In genomic region chr12:55996201-55996714, GRCh38 we compare ENCODE assay signal across 9 cellular contexts. TPM values are rescaled to one million over a fixed set of nuclear protein-coding genes. Genes with fewer than 3 reads are reported as not detected.
DNase-seq lines count a peak whose midpoint lies in the region; ATAC-seq and TF ChIP-seq lines count a peak whose summit lies in the region.
"Had no signal": no experiment of that assay in that cellular context is flagged by ENCODE, and none has a peak within 500 bp of the region (broad histone marks: within the 10 kb centered on the region; RNA-seq: fewer than 3 reads in every experiment).

No MANE protein-coding gene starts in this region.

- TF ChIP-seq CTCF in IMR-90 (conservative IDR thresholded peaks at IDR 0.05; ENCODE audit: low read depth, low read length) (peak; percentile 91), Panc1 (IDR thresholded peaks at IDR 0.05) (peak; percentile 87), fibroblast of lung (conservative IDR thresholded peaks at IDR 0.05 in 1 of 2, IDR thresholded peaks at IDR 0.05 in 1 of 2; ENCODE audit: low read depth in 1 of 2, low read length in 2 of 2) (peak; percentile 84 to 85), thoracic aorta (IDR thresholded peaks at IDR 0.05) (peak; percentile 83)

- H3K18ac ChIP-seq in IMR-90 (ENCODE audit: low read depth, low read length): no peak overlapping the region

- H3K9ac ChIP-seq in IMR-90 (ENCODE audit: low read depth, low read length) (peak overlapping the region; percentile 46; the same call in 1 of the 2 replicates), fibroblast of lung (ENCODE audit: insufficient read depth, low read length) (no peak overlapping the region)

- peaks cover 5 to 16% of the 10 kb centered on the region in 2 experiments for H3K79me1 ChIP-seq in IMR-90 (ENCODE audit: low read depth in 1 of 2, low read length in 2 of 2)

- H2BK5ac ChIP-seq in IMR-90 (ENCODE audit: low read depth, low read length, poor library complexity, severe bottlenecking): no peak overlapping the region

- peaks cover 0 to 35% (median 13%) of the 10 kb centered on the region in 3 donors for H3K36me3 Mint-ChIP-seq in CD8-positive, alpha-beta memory T cell
- peaks cover 18% of the 10 kb centered on the region for H3K36me3 Mint-ChIP-seq in activated T-helper 1 cell treated with anti-CD3 and anti-CD28 coated beads, Interleukin-12 subunit alpha, Interleukin-12 subunit beta, Interleukin-2, Interleukin-4 antibody, amounts not matched to agents 30 ng/mL and 10 ng/mL and 1 ng/mL, durations not matched to agents 14 hours and 24 hours and 36 hours (ENCODE audit: low read depth)
- peaks cover 5% of the 10 kb centered on the region for H3K36me3 Mint-ChIP-seq in natural killer cell treated with Interleukin-12 subunit alpha and Interleukin-12 subunit beta and Interleukin-15 and Interleukin-18, amount 100 ng/mL, for 72 hours

- peak; percentile 77 for TF ChIP-seq RAD21 in IMR-90 (IDR thresholded peaks at IDR 0.05; ENCODE audit: low read length)

- no TSS peak for BruUV-seq in IMR-90 (replicated peaks; lab: Mats Ljungman, UMichigan)
- BruUV-seq in Panc1 (replicated peaks; lab: Mats Ljungman, UMichigan): no TSS peak

- H2AK9ac ChIP-seq in IMR-90 (replicated peaks; ENCODE audit: low read depth, low read length, poor library complexity): no peak overlapping the region

- no peak overlapping the region for H2BK20ac ChIP-seq in IMR-90 (ENCODE audit: low read depth, low read length)

- H3K4me3 ChIP-seq in CD8-positive, alpha-beta memory T cell (ENCODE audit: low read length): no peak overlapping the region
- H3K4me3 ChIP-seq in IMR-90 (ENCODE audit: insufficient read depth, low read depth, low read length) (peak overlapping the region; percentile 68; the same call in 1 of the 2 replicates), Panc1 (ENCODE audit: low read depth in 2 of 2, low read length in 2 of 2) (peak overlapping the region; percentile 88 to 98), fibroblast of lung (replicated peaks in 1 of 4; ENCODE audit: control extremely low read depth in 1 of 4, insufficient read depth in 1 of 4, low read depth in 3 of 4, low read length in 4 of 4) (peak overlapping the region; percentile 65 to 97 (median 93)), thoracic aorta (peak overlapping the region; percentile 77)
- H3K4me3 ChIP-seq: SK-N-MC had no signal

- H3K9me1 ChIP-seq in IMR-90 (ENCODE audit: insufficient read depth, low read length): no peaks in the 10 kb centered on the region

- no peak overlapping the region for H3K23ac ChIP-seq in IMR-90 (ENCODE audit: low read depth, low read length)

- peaks cover 5% of the 10 kb centered on the region for H3K4me1 ChIP-seq in CD8-positive, alpha-beta memory T cell (ENCODE audit: insufficient read depth, low read length)
- H3K4me1 ChIP-seq in IMR-90 (ENCODE audit: control insufficient read depth, insufficient read depth, low read length) (peaks cover 4% of the 10 kb centered on the region), Panc1 (ENCODE audit: control insufficient read depth, insufficient read depth, low read length) (no peaks in the 10 kb centered on the region), fibroblast of lung (ENCODE audit: control insufficient read depth, extremely low read depth, insufficient read depth, low read length) (no peaks in the 10 kb centered on the region), thoracic aorta (ENCODE audit: control insufficient read depth in 1 of 2, low read depth in 2 of 2) (peaks cover 0 to 11% of the 10 kb centered on the region in 2 donors)

- POLR2A ChIA-PET in CD8-positive, alpha-beta memory T cell (lab: Charles Lee): interaction anchor here (0.8 kb wide), 1 partner anchor 10 kb away, joined by 3 read pairs; no protein-coding TSS in a partner anchor
- POLR2A ChIA-PET in IMR-90 (lab: Charles Lee; ENCODE audit: unreplicated experiment): interaction anchor here (0.5 kb wide), 1 partner anchor 13 kb away, joined by 6 read pairs; no protein-coding TSS in a partner anchor
- POLR2A ChIA-PET in Panc1 (lab: Charles Lee): no interaction called here

- H3K36me3 ChIP-seq in CD8-positive, alpha-beta memory T cell (ENCODE audit: insufficient read depth, low read length): peaks cover 27% of the 10 kb centered on the region
- peaks cover 21% of the 10 kb centered on the region for H3K36me3 ChIP-seq in IMR-90 (ENCODE audit: control insufficient read depth, insufficient read depth, low read length)
- peaks cover 5% of the 10 kb centered on the region for H3K36me3 ChIP-seq in Panc1 (ENCODE audit: control insufficient read depth, insufficient read depth, low read length)
- peaks cover 2% of the 10 kb centered on the region for H3K36me3 ChIP-seq in fibroblast of lung (ENCODE audit: control insufficient read depth, insufficient read depth, low read length)
- H3K36me3 ChIP-seq in thoracic aorta: peaks cover 28% of the 10 kb centered on the region

- WGBS in IMR-90 (ENCODE audit: extremely low coverage in 2 of 2, insufficient read length in 1 of 2), 2 experiments: 93% methylated on average over 3 of the region's 14 CpGs; no CpG with 5 or more reads in 1 of the 2 experiments

- H3K14ac ChIP-seq in IMR-90 (replicated peaks; ENCODE audit: low read depth, low read length): no peak overlapping the region

- dilution Hi-C loops in IMR-90 (cut with HindIII; ENCODE audit: low sequenced_read_pairs, unreplicated experiment): no loop called here

- H3K27ac Mint-ChIP-seq in CD8-positive, alpha-beta memory T cell: peak overlapping the region in 5 of 8 donors; percentile 29 to 83 (median 78)
- H3K27ac Mint-ChIP-seq in activated T-helper 1 cell treated with anti-CD3 and anti-CD28 coated beads, Interleukin-12 subunit alpha, Interleukin-12 subunit beta, Interleukin-2, Interleukin-4 antibody, amounts not matched to agents 30 ng/mL and 10 ng/mL and 1 ng/mL, durations not matched to agents 14 hours and 24 hours and 36 hours: no peak overlapping the region
- H3K27ac Mint-ChIP-seq in natural killer cell treated with Interleukin-12 subunit alpha and Interleukin-12 subunit beta and Interleukin-15 and Interleukin-18, amount 100 ng/mL, for 72 hours: peak overlapping the region; percentile 32 to 85

- H2AFZ ChIP-seq in IMR-90 (replicated peaks; ENCODE audit: low read length, poor library complexity): no peak overlapping the region
- H2AFZ ChIP-seq in fibroblast of lung (ENCODE audit: low read length): no peak overlapping the region

- peaks cover 0 to 5% of the 10 kb centered on the region in 2 donors for H3K27me3 Mint-ChIP-seq in CD8-positive, alpha-beta memory T cell
- H3K27me3 Mint-ChIP-seq in activated T-helper 1 cell treated with anti-CD3 and anti-CD28 coated beads, Interleukin-12 subunit alpha, Interleukin-12 subunit beta, Interleukin-2, Interleukin-4 antibody, amounts not matched to agents 30 ng/mL and 10 ng/mL and 1 ng/mL, durations not matched to agents 14 hours and 24 hours and 36 hours (ENCODE audit: insufficient read depth): no peaks in the 10 kb centered on the region
- no peaks in the 10 kb centered on the region for H3K27me3 Mint-ChIP-seq in natural killer cell treated with Interleukin-12 subunit alpha and Interleukin-12 subunit beta and Interleukin-15 and Interleukin-18, amount 100 ng/mL, for 72 hours

- TF ChIP-seq POLR2A in IMR-90 (IDR thresholded peaks at IDR 0.05; ENCODE audit: low read depth, low read length): no peak

- H3K9me3 Mint-ChIP-seq in CD8-positive, alpha-beta memory T cell: no peaks in the 10 kb centered on the region
- H3K9me3 Mint-ChIP-seq in activated T-helper 1 cell treated with anti-CD3 and anti-CD28 coated beads, Interleukin-12 subunit alpha, Interleukin-12 subunit beta, Interleukin-2, Interleukin-4 antibody, amounts not matched to agents 30 ng/mL and 10 ng/mL and 1 ng/mL, durations not matched to agents 14 hours and 24 hours and 36 hours: no peaks in the 10 kb centered on the region
- H3K9me3 Mint-ChIP-seq in natural killer cell treated with Interleukin-12 subunit alpha and Interleukin-12 subunit beta and Interleukin-15 and Interleukin-18, amount 100 ng/mL, for 72 hours: no peaks in the 10 kb centered on the region

- H3K56ac ChIP-seq in IMR-90 (ENCODE audit: extremely low read depth, insufficient read depth, low read length): no peak overlapping the region

- no peak overlapping the region for H4K8ac ChIP-seq in IMR-90 (ENCODE audit: low read depth in 2 of 2, low read length in 2 of 2)

- DNase-seq in CD8-positive, alpha-beta memory T cell: peak; percentile 43 to 74 (median 60)
- DNase-seq in IMR-90 (peak; percentile 62), Panc1 (ENCODE audit: low read depth, low spot score) (peak; percentile 43), fibroblast of lung (ENCODE audit: low read depth in 2 of 2) (peak; percentile 42 to 79), thoracic aorta (ENCODE audit: low spot score) (peak; percentile 25)
- DNase-seq in activated T-helper 1 cell treated with anti-CD3 and anti-CD28 coated beads, Interleukin-12 subunit alpha, Interleukin-12 subunit beta, Interleukin-2, Interleukin-4 antibody, amounts not matched to agents 30 ng/mL and 10 ng/mL and 1 ng/mL, durations not matched to agents 14 hours and 24 hours and 36 hours (ENCODE audit: low spot score): peak; percentile 51
- peak; percentile 75 for DNase-seq in natural killer cell treated with Interleukin-12 subunit alpha and Interleukin-12 subunit beta and Interleukin-15 and Interleukin-18, amount 100 ng/mL, for 72 hours (ENCODE audit: low spot score)

- no peak overlapping the region for H4K5ac ChIP-seq in IMR-90 (ENCODE audit: low read depth, low read length)

- H3K4me3 Mint-ChIP-seq in CD8-positive, alpha-beta memory T cell: peak overlapping the region in 1 of 7 donors; percentile 37
- H3K4me3 Mint-ChIP-seq in activated T-helper 1 cell treated with anti-CD3 and anti-CD28 coated beads, Interleukin-12 subunit alpha, Interleukin-12 subunit beta, Interleukin-2, Interleukin-4 antibody, amounts not matched to agents 30 ng/mL and 10 ng/mL and 1 ng/mL, durations not matched to agents 14 hours and 24 hours and 36 hours: peak overlapping the region; percentile 88
- H3K4me3 Mint-ChIP-seq in natural killer cell treated with Interleukin-12 subunit alpha and Interleukin-12 subunit beta and Interleukin-15 and Interleukin-18, amount 100 ng/mL, for 72 hours: peak overlapping the region; percentile 86

- H2BK120ac ChIP-seq in IMR-90 (ENCODE audit: low read depth, low read length): no peak overlapping the region

- H3K4ac ChIP-seq in IMR-90 (ENCODE audit: low read depth, low read length): no peak overlapping the region

- intact Hi-C loops in IMR-90 (cut with micrococcal nuclease): loop anchor here (1.0 to 10.0 kb wide), 3 partner anchors 33 to 109 kb away; partner anchors contain the start of genes PA2G4 and RPS26
- intact Hi-C loops in Panc1 (cut with micrococcal nuclease; ENCODE audit: unreplicated experiment): loop anchor here (2.0 to 5.0 kb wide), 2 partner anchors 33 to 46 kb away; partner anchors contain the start of gene RPS26
- intact Hi-C loops in activated T-helper 1 cell treated with anti-CD3 and anti-CD28 coated beads, Interleukin-12 subunit alpha, Interleukin-12 subunit beta, Interleukin-2, Interleukin-4 antibody, amounts not matched to agents 30 ng/mL and 10 ng/mL and 1 ng/mL, durations not matched to agents 14 hours and 24 hours and 36 hours (cut with micrococcal nuclease): loop anchor here (1.0 kb wide), 8 partner anchors 11 to 122 kb away; partner anchors contain the start of genes IKZF4, PA2G4, RPS26 and ZC3H10

- no peak overlapping the region for H2AK5ac ChIP-seq in IMR-90 (ENCODE audit: low read depth, low read length)

- peaks cover 2% of the 10 kb centered on the region for H3K79me2 ChIP-seq in fibroblast of lung (ENCODE audit: control insufficient read depth, insufficient read depth, low read length)

- H2BK15ac ChIP-seq in IMR-90 (ENCODE audit: low read depth, low read length): no peak overlapping the region

- H3K9me3 ChIP-seq in CD8-positive, alpha-beta memory T cell (ENCODE audit: low read length): no peaks in the 10 kb centered on the region
- H3K9me3 ChIP-seq in IMR-90 (ENCODE audit: control insufficient read depth, insufficient read depth, low read length) (no peaks in the 10 kb centered on the region), Panc1 (ENCODE audit: control insufficient read depth, insufficient read depth, low read depth, low read length) (no peaks in the 10 kb centered on the region), fibroblast of lung (ENCODE audit: control insufficient read depth, insufficient read depth, low read depth, low read length) (no peaks in the 10 kb centered on the region), thoracic aorta (no peaks in the 10 kb centered on the region)

- peak; percentile 19 for ATAC-seq in IMR-90 (ENCODE audit: low read depth)
- peak; percentile 23; the same call in 1 of the 2 replicates for ATAC-seq in Panc1
- no peak for ATAC-seq in natural killer cell treated with Interleukin-12 subunit alpha and Interleukin-12 subunit beta and Interleukin-15 and Interleukin-18, amount 100 ng/mL, for 72 hours
- ATAC-seq in thoracic aorta (ENCODE audit: insufficient number of reproducible peaks, low FRiP score, low read depth): no peak
- ATAC-seq in GM18909 (IDR thresholded peaks at IDR 0.05; ENCODE audit: poor library complexity, unreplicated experiment): no peak

- H3K4me2 ChIP-seq in IMR-90 (ENCODE audit: low read depth, low read length) (peak overlapping the region; percentile 90), fibroblast of lung (ENCODE audit: extremely low read depth, insufficient read depth, low read length) (peak overlapping the region; percentile 84)

- H3K27ac ChIP-seq in CD8-positive, alpha-beta memory T cell (ENCODE audit: low read depth, low read length): no peak overlapping the region
- peak overlapping the region; percentile 13; the same call in 1 of the 2 replicates for H3K27ac ChIP-seq in IMR-90 (ENCODE audit: insufficient read depth, low read length)
- H3K27ac ChIP-seq in Panc1 (ENCODE audit: low read length): peak overlapping the region; percentile 90
- peak overlapping the region; percentile 11 for H3K27ac ChIP-seq in fibroblast of lung (ENCODE audit: insufficient read depth, low read length)
- peak overlapping the region; percentile 48 to 62 for H3K27ac ChIP-seq in thoracic aorta

- H4K20me1 ChIP-seq in IMR-90 (ENCODE audit: insufficient read depth, low read length) (no peaks in the 10 kb centered on the region; the same call in 1 of the 2 replicates), fibroblast of lung (ENCODE audit: control insufficient read depth, extremely low read depth, insufficient read depth, low read length) (no peaks in the 10 kb centered on the region)

- peaks cover 11 to 14% (median 13%) of the 10 kb centered on the region in 3 donors for H3K4me1 Mint-ChIP-seq in CD8-positive, alpha-beta memory T cell
- H3K4me1 Mint-ChIP-seq in activated T-helper 1 cell treated with anti-CD3 and anti-CD28 coated beads, Interleukin-12 subunit alpha, Interleukin-12 subunit beta, Interleukin-2, Interleukin-4 antibody, amounts not matched to agents 30 ng/mL and 10 ng/mL and 1 ng/mL, durations not matched to agents 14 hours and 24 hours and 36 hours (ENCODE audit: low read depth): peaks cover 30% of the 10 kb centered on the region
- H3K4me1 Mint-ChIP-seq in natural killer cell treated with Interleukin-12 subunit alpha and Interleukin-12 subunit beta and Interleukin-15 and Interleukin-18, amount 100 ng/mL, for 72 hours (ENCODE audit: low read depth in 2 of 2): peaks cover 17 to 18% of the 10 kb centered on the region in 2 donors

- in situ Hi-C loops in IMR-90 (cut with MboI; ENCODE audit: low sequenced_read_pairs) (loop anchor here (5.0 kb wide), 1 partner anchor 41 kb away; no protein-coding TSS in a partner anchor), Panc1 (cut with HindIII; ENCODE audit: low pct_unique_long_range_greater_than_20kb, low sequenced_read_pairs) (no loop called here)

- CTCF ChIA-PET in CD8-positive, alpha-beta memory T cell (lab: Charles Lee): interaction anchor here (0.6 to 4.7 kb wide), 30 partner anchors 11 to 257 kb away, joined by 3 to 22 read pairs (median 4); partner anchors contain the start of genes DNAJC14, PA2G4, RAB5B and RNF41
- CTCF ChIA-PET in IMR-90 (lab: Yijun Ruan, JAX) (interaction anchor here (0.6 to 1.8 kb wide), 9 partner anchors 9 to 116 kb away, joined by 3 to 8 read pairs (median 3); no protein-coding TSS in a partner anchor), Panc1 (lab: Charles Lee) (interaction anchor here (0.6 to 1.9 kb wide), 14 partner anchors 12 to 267 kb away, joined by 3 to 12 read pairs (median 5); partner anchors contain the start of gene RAB5B)

- H4K91ac ChIP-seq in IMR-90 (ENCODE audit: insufficient read depth, low read depth, low read length): no peak overlapping the region

- H3K27me3 ChIP-seq in CD8-positive, alpha-beta memory T cell (ENCODE audit: insufficient read depth, low read length, poor library complexity, severe bottlenecking): no peaks in the 10 kb centered on the region
- H3K27me3 ChIP-seq in IMR-90 (ENCODE audit: control insufficient read depth, insufficient read depth, low read length) (no peaks in the 10 kb centered on the region), Panc1 (ENCODE audit: control insufficient read depth, insufficient read depth, low read length) (no peaks in the 10 kb centered on the region), fibroblast of lung (ENCODE audit: control insufficient read depth, insufficient read depth, low read length) (no peaks in the 10 kb centered on the region), thoracic aorta (replicated peaks; ENCODE audit: insufficient read depth) (no peaks in the 10 kb centered on the region)

RNA-seq across cellular contexts. Expression of gene SUOX, which starts 0.8 kb away (rescaled TPM):
- 1 to 10 TPM; 2.3 to 2.5 TPM for total RNA-seq in CD8-positive, alpha-beta memory T cell
- polyA plus RNA-seq in CD8-positive, alpha-beta memory T cell: 0.90 TPM
- total RNA-seq in IMR-90 (2012; rRNA removed): 13.1 and 19.4 TPM in 2 replicates
- polyA plus RNA-seq in IMR-90 (2012; rRNA removed): 17.8 and 19.2 TPM in 2 replicates
- 13.5 and 15.2 TPM in 2 replicates for polyA plus RNA-seq in IMR-90 (2012; cell fraction: cytosol; rRNA removed)
- polyA plus RNA-seq in IMR-90 (2012; cell fraction: nucleus; rRNA removed; ENCODE audit: low replicate concordance): 20.2 and 25.1 TPM in 2 replicates
- 20.7 TPM for total RNA-seq in Panc1 (2021; ENCODE audit: unreplicated experiment)
- polyA plus RNA-seq in Panc1 (2012; ENCODE audit: insufficient read length): 25.3 TPM
- total RNA-seq in activated T-helper 1 cell treated with anti-CD3 and anti-CD28 coated beads, Interleukin-12 subunit alpha, Interleukin-12 subunit beta, Interleukin-2, Interleukin-4 antibody, amounts not matched to agents 30 ng/mL and 10 ng/mL and 1 ng/mL, durations not matched to agents 14 hours and 24 hours and 36 hours: 12.0 and 12.9 TPM in 2 replicates
- total RNA-seq in fibroblast of lung: 9.2 and 11.6 TPM in 2 replicates
- 11.1 and 15.0 TPM in 2 replicates for polyA plus RNA-seq in fibroblast of lung
- polyA plus RNA-seq in fibroblast of lung (2012): 9.3 and 13.5 TPM in 2 replicates
- 18.1 and 48.6 TPM in 2 replicates for polyA minus RNA-seq in fibroblast of lung (ENCODE audit: low replicate concordance)
- total RNA-seq in natural killer cell treated with Interleukin-12 subunit alpha and Interleukin-12 subunit beta and Interleukin-15 and Interleukin-18, amount 100 ng/mL, for 72 hours: 10 to 100 TPM; 12.2 to 17.6 TPM
- total RNA-seq in thoracic aorta: 10 to 100 TPM; 17.6 to 20.6 TPM

RNA-seq across cellular contexts. Expression of gene RAB5B, which starts 22.4 kb away (rescaled TPM):
- total RNA-seq in CD8-positive, alpha-beta memory T cell: 10 to 100 TPM; 36.6 to 38.3 TPM
- 68.5 TPM for polyA plus RNA-seq in CD8-positive, alpha-beta memory T cell
- total RNA-seq in IMR-90 (2012; rRNA removed): 54.4 and 56.5 TPM in 2 replicates
- 85.6 and 99.2 TPM in 2 replicates for polyA plus RNA-seq in IMR-90 (2012; rRNA removed)
- 44.8 and 45.5 TPM in 2 replicates for polyA plus RNA-seq in IMR-90 (2012; cell fraction: cytosol; rRNA removed)
- polyA plus RNA-seq in IMR-90 (2012; cell fraction: nucleus; rRNA removed; ENCODE audit: low replicate concordance): 42.5 and 123 TPM in 2 replicates
- 102 TPM for total RNA-seq in Panc1 (2021; ENCODE audit: unreplicated experiment)
- polyA plus RNA-seq in Panc1 (2012; ENCODE audit: insufficient read length): 92.2 TPM
- total RNA-seq in activated T-helper 1 cell treated with anti-CD3 and anti-CD28 coated beads, Interleukin-12 subunit alpha, Interleukin-12 subunit beta, Interleukin-2, Interleukin-4 antibody, amounts not matched to agents 30 ng/mL and 10 ng/mL and 1 ng/mL, durations not matched to agents 14 hours and 24 hours and 36 hours: 42.6 and 47.0 TPM in 2 replicates
- total RNA-seq in fibroblast of lung: 46.2 and 55.3 TPM in 2 replicates
- 144 and 193 TPM in 2 replicates for polyA plus RNA-seq in fibroblast of lung
- 67.9 and 91.2 TPM in 2 replicates for polyA plus RNA-seq in fibroblast of lung (2012)
- polyA minus RNA-seq in fibroblast of lung (ENCODE audit: low replicate concordance): 87.0 and 98.6 TPM in 2 replicates
- 10 to 100 TPM; 39.2 to 68.1 TPM for total RNA-seq in natural killer cell treated with Interleukin-12 subunit alpha and Interleukin-12 subunit beta and Interleukin-15 and Interleukin-18, amount 100 ng/mL, for 72 hours
- 10 to 100 TPM; 70.3 to 89.2 TPM for total RNA-seq in thoracic aorta

RNA-seq across cellular contexts. Expression of gene IKZF4, which starts 24.6 kb away (rescaled TPM):
- 10 to 100 TPM; 11.0 to 11.6 TPM for total RNA-seq in CD8-positive, alpha-beta memory T cell
- 0.86 TPM for polyA plus RNA-seq in CD8-positive, alpha-beta memory T cell
- total RNA-seq in IMR-90 (2012; rRNA removed) (1.4 and 1.8 TPM in 2 replicates), Panc1 (2021; ENCODE audit: unreplicated experiment) (6.9 TPM), fibroblast of lung (0.51 and 2.0 TPM in 2 replicates), thoracic aorta (1 to 10 TPM; 4.5 to 7.6 TPM)
- polyA plus RNA-seq in IMR-90 (2012; rRNA removed) (6.6 and 7.1 TPM in 2 replicates), fibroblast of lung (3.2 and 3.7 TPM in 2 replicates)
- 2.5 and 5.0 TPM in 2 replicates for polyA plus RNA-seq in IMR-90 (2012; cell fraction: cytosol; rRNA removed)
- polyA plus RNA-seq in IMR-90 (2012; cell fraction: nucleus; rRNA removed; ENCODE audit: low replicate concordance): 13.2 and 19.1 TPM in 2 replicates
- 3.0 TPM for polyA plus RNA-seq in Panc1 (2012; ENCODE audit: insufficient read length)
- total RNA-seq in activated T-helper 1 cell treated with anti-CD3 and anti-CD28 coated beads, Interleukin-12 subunit alpha, Interleukin-12 subunit beta, Interleukin-2, Interleukin-4 antibody, amounts not matched to agents 30 ng/mL and 10 ng/mL and 1 ng/mL, durations not matched to agents 14 hours and 24 hours and 36 hours: 31.9 and 35.7 TPM in 2 replicates
- 3.6 and 4.2 TPM in 2 replicates for polyA plus RNA-seq in fibroblast of lung (2012)
- polyA minus RNA-seq in fibroblast of lung (ENCODE audit: low replicate concordance): 17.6 and 17.7 TPM in 2 replicates
- 10 to 100 TPM; 11.7 to 12.0 TPM for total RNA-seq in natural killer cell treated with Interleukin-12 subunit alpha and Interleukin-12 subunit beta and Interleukin-15 and Interleukin-18, amount 100 ng/mL, for 72 hours

RNA-seq across cellular contexts. Expression of gene CDK2, which starts 29.6 kb away (rescaled TPM):
- total RNA-seq in CD8-positive, alpha-beta memory T cell: 100 to 1,000 TPM; 117 to 125 TPM
- polyA plus RNA-seq in CD8-positive, alpha-beta memory T cell: 8.2 TPM
- total RNA-seq in IMR-90 (2012; rRNA removed): 40.0 and 42.5 TPM in 2 replicates
- 61.7 and 101 TPM in 2 replicates for polyA plus RNA-seq in IMR-90 (2012; rRNA removed)
- polyA plus RNA-seq in IMR-90 (2012; cell fraction: cytosol; rRNA removed): 17.6 and 38.8 TPM in 2 replicates
- polyA plus RNA-seq in IMR-90 (2012; cell fraction: nucleus; rRNA removed; ENCODE audit: low replicate concordance): 78.5 and 151 TPM in 2 replicates
- total RNA-seq in Panc1 (2021; ENCODE audit: unreplicated experiment): 72.9 TPM
- 50.6 TPM for polyA plus RNA-seq in Panc1 (2012; ENCODE audit: insufficient read length)
- total RNA-seq in activated T-helper 1 cell treated with anti-CD3 and anti-CD28 coated beads, Interleukin-12 subunit alpha, Interleukin-12 subunit beta, Interleukin-2, Interleukin-4 antibody, amounts not matched to agents 30 ng/mL and 10 ng/mL and 1 ng/mL, durations not matched to agents 14 hours and 24 hours and 36 hours: 93.5 and 109 TPM in 2 replicates
- total RNA-seq in fibroblast of lung: 12.7 and 14.6 TPM in 2 replicates
- polyA plus RNA-seq in fibroblast of lung: 32.5 and 43.5 TPM in 2 replicates
- 22.4 and 39.5 TPM in 2 replicates for polyA plus RNA-seq in fibroblast of lung (2012)
- 70.4 and 79.3 TPM in 2 replicates for polyA minus RNA-seq in fibroblast of lung (ENCODE audit: low replicate concordance)
- total RNA-seq in natural killer cell treated with Interleukin-12 subunit alpha and Interleukin-12 subunit beta and Interleukin-15 and Interleukin-18, amount 100 ng/mL, for 72 hours: 100 to 1,000 TPM in 1 of 2 donors, 10 to 100 TPM in 1; 72.3 to 178 TPM
- total RNA-seq in thoracic aorta: 10 to 100 TPM; 18.0 to 32.5 TPM

RNA-seq across cellular contexts. Expression of gene PMEL, which starts 30.4 kb away (rescaled TPM):
- total RNA-seq in CD8-positive, alpha-beta memory T cell: under 1 TPM; 0.28 to 0.33 TPM
- polyA plus RNA-seq in CD8-positive, alpha-beta memory T cell: not detected
- 1.4 and 1.7 TPM in 2 replicates for total RNA-seq in IMR-90 (2012; rRNA removed)
- 5.8 and 5.9 TPM in 2 replicates for polyA plus RNA-seq in IMR-90 (2012; rRNA removed)
- 6.3 and 7.0 TPM in 2 replicates for polyA plus RNA-seq in IMR-90 (2012; cell fraction: cytosol; rRNA removed)
- 7.9 and 8.3 TPM in 2 replicates for polyA plus RNA-seq in IMR-90 (2012; cell fraction: nucleus; rRNA removed; ENCODE audit: low replicate concordance)
- total RNA-seq in Panc1 (2021; ENCODE audit: unreplicated experiment): 1.2 TPM
- polyA plus RNA-seq in Panc1 (2012; ENCODE audit: insufficient read length): 1.5 TPM
- total RNA-seq in activated T-helper 1 cell treated with anti-CD3 and anti-CD28 coated beads, Interleukin-12 subunit alpha, Interleukin-12 subunit beta, Interleukin-2, Interleukin-4 antibody, amounts not matched to agents 30 ng/mL and 10 ng/mL and 1 ng/mL, durations not matched to agents 14 hours and 24 hours and 36 hours: 0.29 TPM in 1 of 2 replicates, not detected in the other
- 0.26 and 0.50 TPM in 2 replicates for total RNA-seq in fibroblast of lung
- polyA plus RNA-seq in fibroblast of lung: 0.41 and 0.84 TPM in 2 replicates
- polyA plus RNA-seq in fibroblast of lung (2012): 0.25 and 0.86 TPM in 2 replicates
- polyA minus RNA-seq in fibroblast of lung (ENCODE audit: low replicate concordance): 6.1 TPM in 1 of 2 replicates, not detected in the other
- total RNA-seq in natural killer cell treated with Interleukin-12 subunit alpha and Interleukin-12 subunit beta and Interleukin-15 and Interleukin-18, amount 100 ng/mL, for 72 hours: under 1 TPM in 1 of 2 donors, not detected in 1; 0.40 TPM
- under 1 TPM in 1 of 2 donors, not detected in 1; 0.99 TPM for total RNA-seq in thoracic aorta

Comparison
In these comparisons a context has a peak if more than half of its experiments do, and no peak if none do; other contexts are left out.
1. DNase-seq: peak in every context shown above with its lines; median percentile 75 in natural killer cell treated with Interleukin-12 subunit alpha and Interleukin-12 subunit beta and Interleukin-15 and Interleukin-18, amount 100 ng/mL, for 72 hours; 62 in IMR-90; 60 in fibroblast of lung; 60 in CD8-positive, alpha-beta memory T cell; 51 in activated T-helper 1 cell treated with anti-CD3 and anti-CD28 coated beads, Interleukin-12 subunit alpha, Interleukin-12 subunit beta, Interleukin-2, Interleukin-4 antibody, amounts not matched to agents 30 ng/mL and 10 ng/mL and 1 ng/mL, durations not matched to agents 14 hours and 24 hours and 36 hours; 43 in Panc1; 25 in thoracic aorta.
2. ATAC-seq: peak in IMR-90 (single experiment) and Panc1 (single experiment); none in natural killer cell treated with Interleukin-12 subunit alpha and Interleukin-12 subunit beta and Interleukin-15 and Interleukin-18, amount 100 ng/mL, for 72 hours (0 of 2), thoracic aorta (single experiment) and GM18909 (single experiment).
3. Peak in every context shown above with its lines, with median percentiles within 50 percentile points of each other: CTCF ChIP-seq.